14 cellular contexts compared by ENCODE assay signal in the genomic region with DNA sequence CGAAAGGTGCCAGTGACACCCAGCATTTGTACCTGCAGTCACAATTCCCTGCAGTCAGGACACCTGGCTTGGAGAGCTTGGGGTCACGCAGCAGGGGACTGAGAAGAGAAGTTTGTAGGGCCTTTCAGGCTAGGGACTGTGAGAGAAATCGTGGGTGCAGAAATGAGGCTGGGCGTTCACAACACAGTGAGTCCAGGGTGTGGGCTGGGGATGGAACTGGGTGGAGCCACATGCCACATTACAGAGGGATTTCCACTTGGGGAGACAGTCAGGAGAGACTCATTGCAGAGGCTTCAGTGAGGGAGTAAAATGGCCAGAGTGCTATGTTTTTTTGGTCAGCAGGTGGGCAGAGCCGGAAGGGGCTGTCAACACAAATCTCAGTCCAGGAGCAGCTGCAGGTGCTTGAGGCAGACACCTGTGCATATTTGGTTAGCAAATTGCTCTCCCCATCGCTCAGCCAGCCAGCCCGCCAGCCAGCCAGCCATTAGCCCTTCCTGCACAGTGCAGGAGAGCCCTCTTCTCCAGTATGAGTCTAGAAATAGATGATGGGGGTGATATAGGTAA. TPM values are rescaled to one million over a fixed set of nuclear protein-coding genes. Genes with fewer than 3 reads are reported as not detected.
DNase-seq lines count a peak whose midpoint lies in the region; ATAC-seq and TF ChIP-seq lines count a peak whose summit lies in the region.
"Had no signal": no experiment of that assay in that cellular context is flagged by ENCODE, and none has a peak within 500 bp of the region (broad histone marks: within the 10 kb centered on the region; RNA-seq: fewer than 3 reads in every experiment).

No MANE protein-coding gene starts in this region.

- no peaks in the 10 kb centered on the region for H3K27me3 ChIP-seq in CD8-positive, alpha-beta memory T cell (ENCODE audit: insufficient read depth, low read length, poor library complexity, severe bottlenecking)
- H3K27me3 ChIP-seq: BE2C had no signal

- H3K79me2 ChIP-seq in OCI-LY7 (ENCODE audit: insufficient read depth, low read depth, low read length): peaks cover 92% of the 10 kb centered on the region

- H3K27me3 Mint-ChIP-seq in CD8-positive, alpha-beta memory T cell: peaks cover 0 to 4% of the 10 kb centered on the region in 2 donors
- H3K27me3 Mint-ChIP-seq in memory B cell (no peaks in the 10 kb centered on the region), natural killer cell (ENCODE audit: low read depth in 2 of 2) (no peaks in the 10 kb centered on the region)
- H3K27me3 Mint-ChIP-seq: natural killer cell treated with Interleukin-12 subunit alpha and Interleukin-12 subunit beta and Interleukin-15 and Interleukin-18, amount 100 ng/mL, for 72 hours; stimulated activated naive CD8-positive, alpha-beta T cell treated with anti-CD3 and anti-CD28 coated beads, Interleukin-15, Interleukin-2, amounts not matched to agents 100 ng/mL and 50 ng/mL, for 24 hours had no signal

- TF ChIP-seq CTCF in OCI-LY7 (conservative IDR thresholded peaks at IDR 0.05; ENCODE audit: low read length) (no peak), natural killer cell (IDR thresholded peaks at IDR 0.05) (no peak)

- intact Hi-C loops in OCI-LY7 (cut with micrococcal nuclease; ENCODE audit: unreplicated experiment): loop anchor here (2.0 kb wide), 1 partner anchor 38 kb away; no protein-coding TSS in a partner anchor
- intact Hi-C loops in natural killer cell (cut with micrococcal nuclease): no loop called here

- POLR2A ChIA-PET in CD8-positive, alpha-beta memory T cell (lab: Charles Lee): no interaction called here
- POLR2A ChIA-PET in OCI-LY7 (lab: Charles Lee): interaction anchor here (0.6 to 1.0 kb wide), 3 partner anchors 32 to 39 kb away, joined by 3 to 7 read pairs (median 4); no protein-coding TSS in a partner anchor

- no peak overlapping the region for H3K27ac ChIP-seq in CD8-positive, alpha-beta memory T cell (ENCODE audit: low read depth, low read length)
- peak overlapping the region; percentile 85 for H3K27ac ChIP-seq in OCI-LY7 (ENCODE audit: low read depth, low read length, poor library complexity, severe bottlenecking)
- H3K27ac ChIP-seq: heart right ventricle had no signal

- peaks cover 0 to 42% (median 0%) of the 10 kb centered on the region in 3 donors for H3K36me3 Mint-ChIP-seq in CD8-positive, alpha-beta memory T cell
- H3K36me3 Mint-ChIP-seq in memory B cell (peaks cover 21% of the 10 kb centered on the region), natural killer cell (no peaks in the 10 kb centered on the region)
- H3K36me3 Mint-ChIP-seq: natural killer cell treated with Interleukin-12 subunit alpha and Interleukin-12 subunit beta and Interleukin-15 and Interleukin-18, amount 100 ng/mL, for 72 hours had no signal

- H3K27ac Mint-ChIP-seq in CD8-positive, alpha-beta memory T cell: peak overlapping the region; percentile 47 to 80 (median 60)
- H3K27ac Mint-ChIP-seq in memory B cell (peak overlapping the region; percentile 60), natural killer cell (peak overlapping the region in 1 of 2 donors; percentile 27)
- H3K27ac Mint-ChIP-seq: natural killer cell treated with Interleukin-12 subunit alpha and Interleukin-12 subunit beta and Interleukin-15 and Interleukin-18, amount 100 ng/mL, for 72 hours; stimulated activated naive CD8-positive, alpha-beta T cell treated with anti-CD3 and anti-CD28 coated beads, Interleukin-15, Interleukin-2, amounts not matched to agents 100 ng/mL and 50 ng/mL, for 24 hours had no signal

- no peak for DNase-seq in CD8-positive, alpha-beta memory T cell
- peak; percentile 53 for DNase-seq in NCI-H1092 (lab: John Stamatoyannopoulos, UW)
- DNase-seq in OCI-LY7 (ENCODE audit: low spot score): peak; percentile 85
- DNase-seq in memory B cell (ENCODE audit: low spot score in 2 of 2): no peak
- no peak for DNase-seq in activated naive CD4-positive, alpha-beta T cell treated with Interleukin-2 at 50 U/mL for 16 hours
- DNase-seq in natural killer cell: no peak
- DNase-seq: activated gamma-delta T cell treated with Interleukin-2 at 50 U/mL for 16 hours; BE2C; heart right ventricle; stimulated activated CD4-positive, alpha-beta T cell treated with anti-CD3 and anti-CD28 coated beads, Interleukin-12 subunit alpha, Interleukin-12 subunit beta, amount 100 ng/mL, for 4 hours had no signal

- no peak overlapping the region for H2AFZ ChIP-seq in OCI-LY7 (ENCODE audit: low read length)

- H3K4me3 ChIP-seq in CD8-positive, alpha-beta memory T cell (ENCODE audit: low read length): no peak overlapping the region
- H3K4me3 ChIP-seq in OCI-LY7 (ENCODE audit: low read depth, low read length, poor library complexity, severe bottlenecking): peak overlapping the region; percentile 54
- H3K4me3 ChIP-seq: heart right ventricle had no signal

- peaks cover 50 to 81% (median 58%) of the 10 kb centered on the region in 3 donors for H3K4me1 Mint-ChIP-seq in CD8-positive, alpha-beta memory T cell
- H3K4me1 Mint-ChIP-seq in memory B cell: peaks cover 52% of the 10 kb centered on the region
- H3K4me1 Mint-ChIP-seq in natural killer cell: peaks cover 34 to 53% of the 10 kb centered on the region in 2 donors

- H3K9me3 Mint-ChIP-seq in CD8-positive, alpha-beta memory T cell: no peaks in the 10 kb centered on the region
- H3K9me3 Mint-ChIP-seq in memory B cell: no peaks in the 10 kb centered on the region
- no peaks in the 10 kb centered on the region for H3K9me3 Mint-ChIP-seq in natural killer cell
- H3K9me3 Mint-ChIP-seq: natural killer cell treated with Interleukin-12 subunit alpha and Interleukin-12 subunit beta and Interleukin-15 and Interleukin-18, amount 100 ng/mL, for 72 hours; stimulated activated naive CD8-positive, alpha-beta T cell treated with anti-CD3 and anti-CD28 coated beads, Interleukin-15, Interleukin-2, amounts not matched to agents 100 ng/mL and 50 ng/mL, for 24 hours had no signal

- CTCF ChIA-PET in CD8-positive, alpha-beta memory T cell (lab: Charles Lee): no interaction called here
- CTCF ChIA-PET in OCI-LY7 (lab: Charles Lee; ENCODE audit: unreplicated experiment): interaction anchor here (0.9 kb wide), 1 partner anchor 21 kb away, joined by 3 read pairs; no protein-coding TSS in a partner anchor

- H3K4me1 ChIP-seq in CD8-positive, alpha-beta memory T cell (ENCODE audit: insufficient read depth, low read length): peaks cover 43% of the 10 kb centered on the region
- H3K4me1 ChIP-seq in OCI-LY7 (ENCODE audit: insufficient read depth, low read length, poor library complexity, severe bottlenecking): peaks cover 88% of the 10 kb centered on the region
- H3K4me1 ChIP-seq: BE2C had no signal

- peaks cover 6% of the 10 kb centered on the region; the same call in 1 of the 2 replicates for H4K20me1 ChIP-seq in OCI-LY7 (ENCODE audit: insufficient read depth, low read length)

- H3K9me3 ChIP-seq in CD8-positive, alpha-beta memory T cell (ENCODE audit: low read length): no peaks in the 10 kb centered on the region
- no peaks in the 10 kb centered on the region for H3K9me3 ChIP-seq in OCI-LY7 (ENCODE audit: low read length)
- H3K9me3 ChIP-seq: BE2C, heart right ventricle had no signal

- H3K4me2 ChIP-seq in OCI-LY7 (ENCODE audit: low read length): peak overlapping the region; percentile 81

- no peaks in the 10 kb centered on the region for H3K9me2 ChIP-seq in OCI-LY7 (ENCODE audit: insufficient read depth, low read length)

- peak overlapping the region in 2 of 7 donors; percentile 22 to 32 for H3K4me3 Mint-ChIP-seq in CD8-positive, alpha-beta memory T cell
- H3K4me3 Mint-ChIP-seq in memory B cell (peak overlapping the region; percentile 64), natural killer cell (no peak overlapping the region)
- H3K4me3 Mint-ChIP-seq: natural killer cell treated with Interleukin-12 subunit alpha and Interleukin-12 subunit beta and Interleukin-15 and Interleukin-18, amount 100 ng/mL, for 72 hours; stimulated activated naive CD8-positive, alpha-beta T cell treated with anti-CD3 and anti-CD28 coated beads, Interleukin-15, Interleukin-2, amounts not matched to agents 100 ng/mL and 50 ng/mL, for 24 hours had no signal

- peaks cover 4% of the 10 kb centered on the region for H3K36me3 ChIP-seq in CD8-positive, alpha-beta memory T cell (ENCODE audit: insufficient read depth, low read length)
- H3K36me3 ChIP-seq in OCI-LY7 (ENCODE audit: insufficient read depth, low read length): peaks cover 70% of the 10 kb centered on the region
- H3K36me3 ChIP-seq: BE2C had no signal

- ATAC-seq in memory B cell (ENCODE audit: low read depth) (peak; percentile 19), HG02571 (IDR thresholded peaks at IDR 0.05; ENCODE audit: unreplicated experiment) (no peak), natural killer cell (no peak), GM18502 (IDR thresholded peaks at IDR 0.05; ENCODE audit: poor library complexity, unreplicated experiment) (no peak)
- ATAC-seq: natural killer cell treated with Interleukin-12 subunit alpha and Interleukin-12 subunit beta and Interleukin-15 and Interleukin-18, amount 100 ng/mL, for 72 hours had no signal

- no TSS peak for BruUV-seq in OCI-LY7 (replicated peaks; lab: Mats Ljungman, UMichigan)

RNA-seq across cellular contexts. Expression of gene ITPR3, which starts 7.4 kb away (rescaled TPM):
- total RNA-seq in CD8-positive, alpha-beta memory T cell: 10 to 100 TPM; 42.0 to 43.3 TPM
- 7.9 TPM for polyA plus RNA-seq in CD8-positive, alpha-beta memory T cell
- 47.8 and 56.6 TPM in 2 replicates for total RNA-seq in OCI-LY7 (2014; rRNA removed; shearing (Covaris generic))
- total RNA-seq in OCI-LY7 (2022) (83.5 and 88.6 TPM in 2 replicates), natural killer cell (10 to 100 TPM; 45.5 to 66.7 (median 46.0) TPM)

RNA-seq across cellular contexts. Expression of gene BAK1, which starts 48.4 kb away (rescaled TPM):
- total RNA-seq in CD8-positive, alpha-beta memory T cell: 10 to 100 TPM; 48.5 to 50.1 TPM
- 43.4 TPM for polyA plus RNA-seq in CD8-positive, alpha-beta memory T cell
- total RNA-seq in OCI-LY7 (2014; rRNA removed; shearing (Covaris generic)): 10.6 and 13.9 TPM in 2 replicates
- total RNA-seq in OCI-LY7 (2022) (29.9 and 33.8 TPM in 2 replicates), natural killer cell (10 to 100 TPM; 36.3 to 49.8 (median 40.7) TPM)

Comparison
In these comparisons a context has a peak if more than half of its experiments do, and no peak if none do; other contexts are left out.
1. DNase-seq: peak in NCI-H1092 (single experiment) and OCI-LY7 (single experiment); none in CD8-positive, alpha-beta memory T cell (0 of 5), memory B cell (0 of 2), activated naive CD4-positive, alpha-beta T cell treated with Interleukin-2 at 50 U/mL for 16 hours (single experiment) and natural killer cell (single experiment).